ENCODE assay signal across 21 cellular contexts in genomic region chr12:76936562-76937185, GRCh38.
"Had no signal": no experiment of that assay in that cellular context is flagged by ENCODE, and none has a peak within 500 bp of the region (broad histone marks: within the 10 kb centered on the region; RNA-seq: fewer than 3 reads in every experiment).

No MANE protein-coding gene starts in this region.

- H3K27ac ChIP-seq: parathyroid adenoma, vagina had no signal

- H3K4me3 ChIP-seq: vagina had no signal

- H3K9me3 ChIP-seq: vagina had no signal

- H3K9ac ChIP-seq: parathyroid adenoma had no signal

- H3K27me3 ChIP-seq: vagina had no signal

- H3K36me3 ChIP-seq: vagina had no signal

- H3K79me2 ChIP-seq: parathyroid adenoma had no signal

- H2AFZ ChIP-seq: parathyroid adenoma had no signal

- DNase-seq: activated CD4-positive, alpha-beta memory T cell treated with anti-CD3 and anti-CD28 coated beads for 36 hours; activated CD4-positive, alpha-beta T cell treated with anti-CD3 and anti-CD28 coated beads for 48 hours; activated naive CD4-positive, alpha-beta T cell treated with Interleukin-2 at 50 U/mL for 16 hours; activated naive CD8-positive, alpha-beta T cell treated with anti-CD3 and anti-CD28 coated beads for 36 hours; activated T-cell treated with anti-CD3 and anti-CD28 coated beads, Interleukin-2, amount 50 U/mL, for 48 hours; effector memory CD4-positive, alpha-beta T cell; hypothalamus; left colon; nephron progenitor cell; nucleus accumbens; small intestine; stimulated activated CD4-positive, alpha-beta T cell treated with anti-CD3 and anti-CD28 coated beads, Interleukin-15, amount 100 ng/mL, for 24 hours; stimulated activated CD8-positive, alpha-beta memory T cell treated with anti-CD3 and anti-CD28 coated beads, Interleukin-4, amount 100 ng/mL, for 48 hours; stimulated activated naive B cell treated with anti-CD40 and anti-IgM and Interleukin-4, amounts not matched to agents 10 μg/mL and 1 μg/mL and 100 μg/mL, for 72 hours had no signal

- H3K4me1 ChIP-seq: parathyroid adenoma, vagina had no signal

- FAIRE-seq: astrocyte, colon, endothelial cell of umbilical vein, frontal cortex, islet of Langerhans, small intestine had no signal
